Comparison of ENCODE assay signal across 12 cellular contexts in the genomic region with DNA sequence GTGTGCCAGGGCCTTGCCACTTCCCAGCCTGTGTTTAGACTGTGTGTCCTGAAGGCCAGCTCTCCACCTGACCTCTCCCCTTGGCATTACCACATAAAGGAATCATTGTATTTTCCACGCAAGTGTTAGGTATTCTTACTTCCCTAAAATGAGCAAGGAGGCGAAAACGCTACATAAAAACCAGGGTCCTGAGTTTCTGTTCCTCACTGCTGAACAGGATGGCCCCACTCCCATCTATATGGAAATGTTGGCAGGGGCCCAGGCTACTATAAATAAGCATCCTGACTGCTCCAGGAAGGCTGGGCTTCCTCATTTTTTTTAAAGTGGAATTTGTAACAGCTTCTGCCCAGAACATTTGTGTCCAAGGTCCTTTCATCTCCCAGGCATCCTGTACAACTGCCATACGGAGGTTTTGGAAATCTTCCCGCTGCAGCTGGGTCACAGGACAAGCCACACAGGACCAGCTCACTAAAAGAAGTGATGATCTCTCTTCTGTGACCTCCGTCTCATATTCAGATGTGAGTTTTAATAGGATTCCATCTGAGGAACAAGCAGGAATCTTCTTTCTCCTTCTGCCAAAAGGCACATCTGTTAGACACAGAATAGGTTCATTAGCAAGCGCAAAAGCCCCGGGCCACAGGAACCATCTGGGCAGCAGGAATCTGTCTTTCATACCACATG. TPM values are rescaled to one million over a fixed set of nuclear protein-coding genes. Genes with fewer than 3 reads are reported as not detected.
DNase-seq lines count a peak whose midpoint lies in the region; ATAC-seq and TF ChIP-seq lines count a peak whose summit lies in the region.
"Had no signal": no experiment of that assay in that cellular context is flagged by ENCODE, and none has a peak within 500 bp of the region (broad histone marks: within the 10 kb centered on the region; RNA-seq: fewer than 3 reads in every experiment).

No MANE protein-coding gene starts in this region.

- no peak overlapping the region for H3K27ac ChIP-seq in naive thymus-derived CD4-positive, alpha-beta T cell (ENCODE audit: low read depth, low read length)
- H3K27ac ChIP-seq in osteoblast (ENCODE audit: low read depth, low read length) = no peak overlapping the region
- no peak overlapping the region for H3K27ac ChIP-seq in Karpas-422 (ENCODE audit: low read length)

- ATAC-seq in naive thymus-derived CD4-positive, alpha-beta T cell = peak; percentile 36
- ATAC-seq in GM21619 (IDR thresholded peaks at IDR 0.05; ENCODE audit: unreplicated experiment) = no peak

- no peaks in the 10 kb centered on the region for H3K9me3 Mint-ChIP-seq in naive thymus-derived CD4-positive, alpha-beta T cell

- no peak overlapping the region for H3K4me3 ChIP-seq in AG10803 (ENCODE audit: low read length)
- H3K4me3 ChIP-seq in naive thymus-derived CD4-positive, alpha-beta T cell (ENCODE audit: low read length) = no peak overlapping the region
- H3K4me3 ChIP-seq in osteoblast (ENCODE audit: insufficient read depth, low read length) = no peak overlapping the region
- H3K4me3 ChIP-seq in Karpas-422 (ENCODE audit: low read length) = no peak overlapping the region
- H3K4me3 ChIP-seq: coronary artery had no signal

- H3K4me1 ChIP-seq in naive thymus-derived CD4-positive, alpha-beta T cell (ENCODE audit: control insufficient read depth in 2 of 2, insufficient read depth in 2 of 2, low read length in 2 of 2) = no peaks in the 10 kb centered on the region
- no peaks in the 10 kb centered on the region for H3K4me1 ChIP-seq in osteoblast (ENCODE audit: insufficient read depth, low read length)
- no peaks in the 10 kb centered on the region; the same call in 1 of the 2 replicates for H3K4me1 ChIP-seq in Karpas-422 (ENCODE audit: low read length)

- TF ChIP-seq CTCF in AG10803 (conservative IDR thresholded peaks at IDR 0.05; ENCODE audit: low read length) = no peak
- TF ChIP-seq CTCF in osteoblast (IDR thresholded peaks at IDR 0.05; ENCODE audit: extremely low read depth, low read depth, low read length) = no peak

- DNase-seq in AG10803 (ENCODE audit: low read depth) (peak; percentile 76), NCI-H69 (lab: John Stamatoyannopoulos, UW) (peak; percentile 48), fibroblast of gingiva (ENCODE audit: low read depth) (peak; percentile 21), osteoblast (ENCODE audit: insufficient read length, low spot score, missing footprints) (no peak), HCEC 1CT (no peak), Karpas-422 (no peak)
- no peak for DNase-seq in naive thymus-derived CD4-positive, alpha-beta T cell
- DNase-seq: GOT3, NCI-H187, T-helper 1 cell had no signal

- peaks cover 0 to 7% (median 0%) of the 10 kb centered on the region in 7 donors for H3K4me1 Mint-ChIP-seq in naive thymus-derived CD4-positive, alpha-beta T cell

- peaks cover 0 to 24% (median 8%) of the 10 kb centered on the region in 3 experiments for H3K36me3 ChIP-seq in naive thymus-derived CD4-positive, alpha-beta T cell (ENCODE audit: control insufficient read depth in 2 of 3, insufficient read depth in 3 of 3, low read length in 3 of 3)
- H3K36me3 ChIP-seq in osteoblast (ENCODE audit: insufficient read depth, low read length) = peaks cover 6% of the 10 kb centered on the region
- 0 out of 2 replicates have a peak, but pooled peaks cover 7% of the 10 kb centered on the region for H3K36me3 ChIP-seq in Karpas-422 (ENCODE audit: insufficient read depth, low read length)

- H3K4me3 Mint-ChIP-seq in naive thymus-derived CD4-positive, alpha-beta T cell = no peak overlapping the region

- CTCF ChIA-PET in naive thymus-derived CD4-positive, alpha-beta T cell (lab: Charles Lee) = no interaction called here

- no peak overlapping the region for H2AFZ ChIP-seq in osteoblast (ENCODE audit: low read length)
- no peak overlapping the region for H2AFZ ChIP-seq in Karpas-422 (ENCODE audit: low read length)

- no peak overlapping the region for H3K9ac ChIP-seq in Karpas-422 (ENCODE audit: low read length)

- no peaks in the 10 kb centered on the region for H3K27me3 Mint-ChIP-seq in naive thymus-derived CD4-positive, alpha-beta T cell

- H3K27ac Mint-ChIP-seq in naive thymus-derived CD4-positive, alpha-beta T cell = no peak overlapping the region

- H3K27me3 ChIP-seq in naive thymus-derived CD4-positive, alpha-beta T cell (ENCODE audit: control insufficient read depth in 2 of 2, insufficient read depth in 2 of 2, low read length in 2 of 2) = no peaks in the 10 kb centered on the region
- H3K27me3 ChIP-seq in osteoblast (ENCODE audit: insufficient read depth, low read length) (no peaks in the 10 kb centered on the region), Karpas-422 (ENCODE audit: low read length) (no peaks in the 10 kb centered on the region)

- peaks cover 0 to 33% (median 4%) of the 10 kb centered on the region in 5 donors for H3K36me3 Mint-ChIP-seq in naive thymus-derived CD4-positive, alpha-beta T cell

- H3K4me2 ChIP-seq in osteoblast (ENCODE audit: insufficient read depth, low read length) (no peak overlapping the region), Karpas-422 (ENCODE audit: low read depth, low read length, poor library complexity, severe bottlenecking) (no peak overlapping the region)

- POLR2A ChIA-PET in naive thymus-derived CD4-positive, alpha-beta T cell (lab: Charles Lee) = interaction anchor here (0.7 kb wide), 2 partner anchors 119 to 135 kb away, joined by 3 read pairs; no protein-coding TSS in a partner anchor

- H3K9me3 ChIP-seq in naive thymus-derived CD4-positive, alpha-beta T cell (ENCODE audit: control insufficient read depth in 2 of 3, low read length in 3 of 3) = no peaks in the 10 kb centered on the region
- H3K9me3 ChIP-seq in osteoblast (ENCODE audit: low read depth, low read length) = no peaks in the 10 kb centered on the region
- H3K9me3 ChIP-seq in Karpas-422 (ENCODE audit: low read length) = no peaks in the 10 kb centered on the region

- intact Hi-C loops in naive thymus-derived CD4-positive, alpha-beta T cell (cut with micrococcal nuclease) = no loop called here

- H4K20me1 ChIP-seq in osteoblast (ENCODE audit: insufficient read depth, low read length) (peaks cover 3% of the 10 kb centered on the region), Karpas-422 (ENCODE audit: insufficient read depth, low read depth, low read length) (no peaks in the 10 kb centered on the region)

- H3K79me2 ChIP-seq in osteoblast (ENCODE audit: insufficient read depth, low read length) (no peaks in the 10 kb centered on the region), Karpas-422 (ENCODE audit: low read length) (no peaks in the 10 kb centered on the region)

- H3K9me2 ChIP-seq in Karpas-422 (replicated peaks; ENCODE audit: insufficient read depth, low read length) = no peaks in the 10 kb centered on the region

RNA-seq across cellular contexts. Expression of a gene that starts 56.5 kb away (rescaled TPM):
- 10 to 100 TPM; 26.0 to 49.3 (median 28.6) TPM for total RNA-seq in naive thymus-derived CD4-positive, alpha-beta T cell
- 1 to 10 TPM; 5.9 to 6.1 TPM for polyA plus RNA-seq in naive thymus-derived CD4-positive, alpha-beta T cell
- 14.4 and 17.4 TPM in 2 replicates for total RNA-seq in osteoblast
- 3.5 and 5.7 TPM in 2 replicates for total RNA-seq in Karpas-422 (2014; rRNA removed; shearing (Covaris generic); ENCODE audit: low replicate concordance)

Comparison
In these comparisons a context has a peak if more than half of its experiments do, and no peak if none do; other contexts are left out.
1. DNase-seq: peak in AG10803 (single experiment), NCI-H69 (single experiment) and fibroblast of gingiva (single experiment); none in naive thymus-derived CD4-positive, alpha-beta T cell (0 of 9), osteoblast (single experiment), HCEC 1CT (single experiment) and Karpas-422 (single experiment).